1 cellular context compared by ENCODE assay signal in the genomic region with DNA sequence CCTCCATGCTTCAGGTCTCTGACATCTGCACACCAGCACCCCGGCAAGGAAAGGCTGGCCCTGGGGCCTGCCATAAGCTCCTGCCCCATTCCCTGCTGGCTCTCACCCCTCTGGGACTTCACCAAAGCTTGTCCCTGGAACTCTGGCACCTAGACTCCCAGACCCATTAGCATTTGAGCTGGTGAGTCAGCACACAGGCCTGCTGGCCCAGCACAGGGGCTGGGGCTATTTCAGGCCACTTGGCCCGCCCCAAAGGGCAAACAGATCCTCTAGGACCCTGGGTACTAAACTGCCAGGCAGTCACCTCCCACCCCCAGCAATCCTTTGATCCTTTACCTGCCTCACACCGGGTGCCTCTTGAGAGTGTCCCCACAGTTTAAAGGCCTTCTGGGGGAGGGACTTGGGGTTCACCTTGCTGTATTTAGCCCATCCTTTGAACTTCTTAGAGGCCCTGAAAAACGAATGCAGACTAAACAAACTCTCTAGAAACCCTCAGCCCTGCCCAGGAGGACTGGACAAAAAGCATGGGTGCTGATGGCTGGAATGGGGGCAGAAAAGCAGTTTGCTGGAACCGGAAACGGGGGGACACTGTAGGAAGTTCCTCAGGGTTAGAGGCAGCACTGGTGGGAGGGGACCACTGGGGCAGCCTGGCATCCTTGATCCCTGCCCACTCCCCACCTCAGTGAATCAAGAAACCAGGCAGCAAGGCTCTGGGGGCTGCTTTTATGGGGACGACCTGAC.
TF ChIP-seq lines count a peak whose summit lies in the region.

No MANE protein-coding gene starts in this region.

TF ChIP-seq in HepG2, 621 proteins besides CTCF, POLR2A, EP300 and RAD21 (continues in another document):
- TF ChIP-seq ZNF354B (CRISPR knock-in tag; IDR thresholded peaks at IDR 0.05) (no peak), ZNF331 (CRISPR knock-in tag; IDR thresholded peaks at IDR 0.05) (peak; percentile 30; the same call in 1 of the 2 replicates), MED8 (CRISPR knock-in tag; IDR thresholded peaks at IDR 0.05; ENCODE audit: insufficient replicate concordance) (no peak), ZNF567 (CRISPR knock-in tag; IDR thresholded peaks at IDR 0.05; ENCODE audit: borderline replicate concordance) (no peak), CCAR2 (optimal IDR thresholded peaks at IDR 0.05; ENCODE audit: low read depth, low read length) (no peak), TCF7L2 (IDR thresholded peaks at IDR 0.05; ENCODE audit: low read depth, low read length) (0 out of 2 replicates have a peak, but pooled peaks have one; percentile 42), SRY (CRISPR knock-in tag; IDR thresholded peaks at IDR 0.05) (no peak), CREM (IDR thresholded peaks at IDR 0.05) (peak; percentile 53; the same call in 1 of the 2 replicates), CREM (CRISPR knock-in tag; IDR thresholded peaks at IDR 0.05) (no peak), RBM22 (optimal IDR thresholded peaks at IDR 0.05; ENCODE audit: low read length) (peak; percentile 26), ELF4 (CRISPR knock-in tag; IDR thresholded peaks at IDR 0.05; ENCODE audit: borderline replicate concordance) (no peak), ZNF749 (CRISPR knock-in tag; IDR thresholded peaks at IDR 0.05; ENCODE audit: borderline replicate concordance) (no peak), HHEX (CRISPR knock-in tag; IDR thresholded peaks at IDR 0.05) (no peak), KDM2A (CRISPR knock-in tag; IDR thresholded peaks at IDR 0.05; ENCODE audit: borderline replicate concordance, low read depth) (peak; percentile 69), ZNF720 (CRISPR knock-in tag; IDR thresholded peaks at IDR 0.05) (no peak), JUN (CRISPR knock-in tag; IDR thresholded peaks at IDR 0.05) (peak; percentile 38; the same call in 1 of the 2 replicates), MTA1 (CRISPR knock-in tag; IDR thresholded peaks at IDR 0.05; ENCODE audit: borderline replicate concordance) (peak; percentile 57; the same call in 1 of the 2 replicates), ZNF550 (CRISPR knock-in tag; IDR thresholded peaks at IDR 0.05; ENCODE audit: borderline replicate concordance) (no peak), SKI (IDR thresholded peaks at IDR 0.05; ENCODE audit: partially characterized antibody) (peak; percentile 57), DPF2 (CRISPR knock-in tag; IDR thresholded peaks at IDR 0.05; ENCODE audit: borderline replicate concordance, low read depth) (peak; percentile 34; the same call in 1 of the 2 replicates), ZNF317 (CRISPR knock-in tag; IDR thresholded peaks at IDR 0.05) (no peak), ZSCAN20 (CRISPR knock-in tag; IDR thresholded peaks at IDR 0.05; ENCODE audit: borderline replicate concordance) (no peak), RAD51 (IDR thresholded peaks at IDR 0.05; ENCODE audit: borderline replicate concordance) (no peak), AGO1 (IDR thresholded peaks at IDR 0.05; ENCODE audit: low read depth, low read length, poor library complexity, severe bottlenecking) (no peak), RELA (CRISPR knock-in tag; IDR thresholded peaks at IDR 0.05) (no peak), ZNF558 (CRISPR knock-in tag; IDR thresholded peaks at IDR 0.05; ENCODE audit: borderline replicate concordance) (no peak), ZNF724P (CRISPR knock-in tag; IDR thresholded peaks at IDR 0.05; ENCODE audit: borderline replicate concordance) (no peak), KLF6 (CRISPR knock-in tag; IDR thresholded peaks at IDR 0.05) (0 out of 2 replicates have a peak, but pooled peaks have one; percentile 20), MAFK (conservative IDR thresholded peaks at IDR 0.05 in 1 of 2, IDR thresholded peaks at IDR 0.05 in 1 of 2; ENCODE audit: low read length in 2 of 2) (peak; percentile 27 to 69; a peak in 3 of 4 replicates), SAP130 (CRISPR knock-in tag; IDR thresholded peaks at IDR 0.05; ENCODE audit: low read depth) (peak; percentile 56), SOX13 (IDR thresholded peaks at IDR 0.05) (no peak), SOX13 (CRISPR knock-in tag; conservative IDR thresholded peaks at IDR 0.05 in 1 of 2, IDR thresholded peaks at IDR 0.05 in 1 of 2) (peak in 1 of 2 experiments; percentile 29; a peak in 1 of 4 replicates), STAG1 (CRISPR knock-in tag; IDR thresholded peaks at IDR 0.05) (no peak), DNMT3B (CRISPR knock-in tag; conservative IDR thresholded peaks at IDR 0.05) (peak; percentile 61; the same call in 1 of the 2 replicates), PHF20 (CRISPR knock-in tag; IDR thresholded peaks at IDR 0.05) (no peak)
- TF ChIP-seq, protein P1, sequence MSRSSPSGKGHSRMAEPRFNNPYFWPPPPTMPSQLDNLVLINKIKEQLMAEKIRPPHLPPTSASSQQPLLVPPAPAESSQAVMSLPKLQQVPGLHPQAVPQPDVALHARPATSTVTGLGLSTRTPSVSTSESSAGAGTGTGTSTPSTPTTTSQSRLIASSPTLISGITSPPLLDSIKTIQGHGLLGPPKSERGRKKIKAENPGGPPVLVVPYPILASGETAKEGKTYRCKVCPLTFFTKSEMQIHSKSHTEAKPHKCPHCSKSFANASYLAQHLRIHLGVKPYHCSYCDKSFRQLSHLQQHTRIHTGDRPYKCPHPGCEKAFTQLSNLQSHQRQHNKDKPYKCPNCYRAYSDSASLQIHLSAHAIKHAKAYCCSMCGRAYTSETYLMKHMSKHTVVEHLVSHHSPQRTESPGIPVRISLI (CRISPR knock-in tag; IDR thresholded peaks at IDR 0.05; ENCODE audit: borderline replicate concordance), result peak; percentile 24; the same call in 1 of the 2 replicates
- TF ChIP-seq, protein P2, sequence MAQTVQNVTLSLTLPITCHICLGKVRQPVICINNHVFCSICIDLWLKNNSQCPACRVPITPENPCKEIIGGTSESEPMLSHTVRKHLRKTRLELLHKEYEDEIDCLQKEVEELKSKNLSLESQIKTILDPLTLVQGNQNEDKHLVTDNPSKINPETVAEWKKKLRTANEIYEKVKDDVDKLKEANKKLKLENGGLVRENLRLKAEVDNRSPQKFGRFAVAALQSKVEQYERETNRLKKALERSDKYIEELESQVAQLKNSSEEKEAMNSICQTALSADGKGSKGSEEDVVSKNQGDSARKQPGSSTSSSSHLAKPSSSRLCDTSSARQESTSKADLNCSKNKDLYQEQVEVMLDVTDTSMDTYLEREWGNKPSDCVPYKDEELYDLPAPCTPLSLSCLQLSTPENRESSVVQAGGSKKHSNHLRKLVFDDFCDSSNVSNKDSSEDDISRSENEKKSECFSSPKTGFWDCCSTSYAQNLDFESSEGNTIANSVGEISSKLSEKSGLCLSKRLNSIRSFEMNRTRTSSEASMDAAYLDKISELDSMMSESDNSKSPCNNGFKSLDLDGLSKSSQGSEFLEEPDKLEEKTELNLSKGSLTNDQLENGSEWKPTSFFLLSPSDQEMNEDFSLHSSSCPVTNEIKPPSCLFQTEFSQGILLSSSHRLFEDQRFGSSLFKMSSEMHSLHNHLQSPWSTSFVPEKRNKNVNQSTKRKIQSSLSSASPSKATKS (CRISPR knock-in tag; IDR thresholded peaks at IDR 0.05), result no peak
- TF ChIP-seq, protein P3, sequence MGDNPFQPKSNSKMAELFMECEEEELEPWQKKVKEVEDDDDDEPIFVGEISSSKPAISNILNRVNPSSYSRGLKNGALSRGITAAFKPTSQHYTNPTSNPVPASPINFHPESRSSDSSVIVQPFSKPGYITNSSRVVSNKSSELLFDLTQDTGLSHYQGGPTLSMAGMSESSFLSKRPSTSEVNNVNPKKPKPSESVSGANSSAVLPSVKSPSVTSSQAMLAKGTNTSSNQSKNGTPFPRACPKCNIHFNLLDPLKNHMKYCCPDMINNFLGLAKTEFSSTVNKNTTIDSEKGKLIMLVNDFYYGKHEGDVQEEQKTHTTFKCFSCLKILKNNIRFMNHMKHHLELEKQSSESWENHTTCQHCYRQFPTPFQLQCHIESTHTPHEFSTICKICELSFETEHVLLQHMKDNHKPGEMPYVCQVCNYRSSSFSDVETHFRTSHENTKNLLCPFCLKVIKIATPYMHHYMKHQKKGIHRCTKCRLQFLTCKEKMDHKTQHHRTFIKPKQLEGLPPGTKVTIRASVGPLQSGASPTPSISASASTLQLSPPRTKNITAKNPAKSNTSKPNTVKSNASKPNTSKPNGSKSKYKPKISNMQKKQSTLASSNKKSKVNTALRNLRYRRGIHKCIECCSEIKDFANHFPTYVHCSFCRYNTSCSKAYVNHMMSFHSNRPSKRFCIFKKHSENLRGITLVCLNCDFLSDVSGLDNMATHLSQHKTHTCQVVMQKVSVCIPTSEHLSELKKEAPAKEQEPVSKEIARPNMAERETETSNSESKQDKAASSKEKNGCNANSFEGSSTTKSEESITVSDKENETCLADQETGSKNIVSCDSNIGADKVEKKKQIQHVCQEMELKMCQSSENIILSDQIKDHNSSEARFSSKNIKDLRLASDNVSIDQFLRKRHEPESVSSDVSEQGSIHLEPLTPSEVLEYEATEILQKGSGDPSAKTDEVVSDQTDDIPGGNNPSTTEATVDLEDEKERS (CRISPR knock-in tag; IDR thresholded peaks at IDR 0.05), result no peak
- TF ChIP-seq, protein P4, sequence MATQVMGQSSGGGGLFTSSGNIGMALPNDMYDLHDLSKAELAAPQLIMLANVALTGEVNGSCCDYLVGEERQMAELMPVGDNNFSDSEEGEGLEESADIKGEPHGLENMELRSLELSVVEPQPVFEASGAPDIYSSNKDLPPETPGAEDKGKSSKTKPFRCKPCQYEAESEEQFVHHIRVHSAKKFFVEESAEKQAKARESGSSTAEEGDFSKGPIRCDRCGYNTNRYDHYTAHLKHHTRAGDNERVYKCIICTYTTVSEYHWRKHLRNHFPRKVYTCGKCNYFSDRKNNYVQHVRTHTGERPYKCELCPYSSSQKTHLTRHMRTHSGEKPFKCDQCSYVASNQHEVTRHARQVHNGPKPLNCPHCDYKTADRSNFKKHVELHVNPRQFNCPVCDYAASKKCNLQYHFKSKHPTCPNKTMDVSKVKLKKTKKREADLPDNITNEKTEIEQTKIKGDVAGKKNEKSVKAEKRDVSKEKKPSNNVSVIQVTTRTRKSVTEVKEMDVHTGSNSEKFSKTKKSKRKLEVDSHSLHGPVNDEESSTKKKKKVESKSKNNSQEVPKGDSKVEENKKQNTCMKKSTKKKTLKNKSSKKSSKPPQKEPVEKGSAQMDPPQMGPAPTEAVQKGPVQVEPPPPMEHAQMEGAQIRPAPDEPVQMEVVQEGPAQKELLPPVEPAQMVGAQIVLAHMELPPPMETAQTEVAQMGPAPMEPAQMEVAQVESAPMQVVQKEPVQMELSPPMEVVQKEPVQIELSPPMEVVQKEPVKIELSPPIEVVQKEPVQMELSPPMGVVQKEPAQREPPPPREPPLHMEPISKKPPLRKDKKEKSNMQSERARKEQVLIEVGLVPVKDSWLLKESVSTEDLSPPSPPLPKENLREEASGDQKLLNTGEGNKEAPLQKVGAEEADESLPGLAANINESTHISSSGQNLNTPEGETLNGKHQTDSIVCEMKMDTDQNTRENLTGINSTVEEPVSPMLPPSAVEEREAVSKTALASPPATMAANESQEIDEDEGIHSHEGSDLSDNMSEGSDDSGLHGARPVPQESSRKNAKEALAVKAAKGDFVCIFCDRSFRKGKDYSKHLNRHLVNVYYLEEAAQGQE (IDR thresholded peaks at IDR 0.05; ENCODE audit: borderline replicate concordance in 1 of 2, low read depth in 1 of 2, low read length in 2 of 2), result no peak
- TF ChIP-seq, protein P5, sequence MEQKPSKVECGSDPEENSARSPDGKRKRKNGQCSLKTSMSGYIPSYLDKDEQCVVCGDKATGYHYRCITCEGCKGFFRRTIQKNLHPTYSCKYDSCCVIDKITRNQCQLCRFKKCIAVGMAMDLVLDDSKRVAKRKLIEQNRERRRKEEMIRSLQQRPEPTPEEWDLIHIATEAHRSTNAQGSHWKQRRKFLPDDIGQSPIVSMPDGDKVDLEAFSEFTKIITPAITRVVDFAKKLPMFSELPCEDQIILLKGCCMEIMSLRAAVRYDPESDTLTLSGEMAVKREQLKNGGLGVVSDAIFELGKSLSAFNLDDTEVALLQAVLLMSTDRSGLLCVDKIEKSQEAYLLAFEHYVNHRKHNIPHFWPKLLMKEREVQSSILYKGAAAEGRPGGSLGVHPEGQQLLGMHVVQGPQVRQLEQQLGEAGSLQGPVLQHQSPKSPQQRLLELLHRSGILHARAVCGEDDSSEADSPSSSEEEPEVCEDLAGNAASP (CRISPR knock-in tag; IDR thresholded peaks at IDR 0.05; ENCODE audit: borderline replicate concordance), result peak; percentile 95
- TF ChIP-seq, protein P6, sequence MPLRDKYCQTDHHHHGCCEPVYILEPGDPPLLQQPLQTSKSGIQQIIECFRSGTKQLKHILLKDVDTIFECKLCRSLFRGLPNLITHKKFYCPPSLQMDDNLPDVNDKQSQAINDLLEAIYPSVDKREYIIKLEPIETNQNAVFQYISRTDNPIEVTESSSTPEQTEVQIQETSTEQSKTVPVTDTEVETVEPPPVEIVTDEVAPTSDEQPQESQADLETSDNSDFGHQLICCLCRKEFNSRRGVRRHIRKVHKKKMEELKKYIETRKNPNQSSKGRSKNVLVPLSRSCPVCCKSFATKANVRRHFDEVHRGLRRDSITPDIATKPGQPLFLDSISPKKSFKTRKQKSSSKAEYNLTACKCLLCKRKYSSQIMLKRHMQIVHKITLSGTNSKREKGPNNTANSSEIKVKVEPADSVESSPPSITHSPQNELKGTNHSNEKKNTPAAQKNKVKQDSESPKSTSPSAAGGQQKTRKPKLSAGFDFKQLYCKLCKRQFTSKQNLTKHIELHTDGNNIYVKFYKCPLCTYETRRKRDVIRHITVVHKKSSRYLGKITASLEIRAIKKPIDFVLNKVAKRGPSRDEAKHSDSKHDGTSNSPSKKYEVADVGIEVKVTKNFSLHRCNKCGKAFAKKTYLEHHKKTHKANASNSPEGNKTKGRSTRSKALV (CRISPR knock-in tag; IDR thresholded peaks at IDR 0.05), result 0 out of 2 replicates have a peak, but pooled peaks have one; percentile 63
- TF ChIP-seq, protein P7, sequence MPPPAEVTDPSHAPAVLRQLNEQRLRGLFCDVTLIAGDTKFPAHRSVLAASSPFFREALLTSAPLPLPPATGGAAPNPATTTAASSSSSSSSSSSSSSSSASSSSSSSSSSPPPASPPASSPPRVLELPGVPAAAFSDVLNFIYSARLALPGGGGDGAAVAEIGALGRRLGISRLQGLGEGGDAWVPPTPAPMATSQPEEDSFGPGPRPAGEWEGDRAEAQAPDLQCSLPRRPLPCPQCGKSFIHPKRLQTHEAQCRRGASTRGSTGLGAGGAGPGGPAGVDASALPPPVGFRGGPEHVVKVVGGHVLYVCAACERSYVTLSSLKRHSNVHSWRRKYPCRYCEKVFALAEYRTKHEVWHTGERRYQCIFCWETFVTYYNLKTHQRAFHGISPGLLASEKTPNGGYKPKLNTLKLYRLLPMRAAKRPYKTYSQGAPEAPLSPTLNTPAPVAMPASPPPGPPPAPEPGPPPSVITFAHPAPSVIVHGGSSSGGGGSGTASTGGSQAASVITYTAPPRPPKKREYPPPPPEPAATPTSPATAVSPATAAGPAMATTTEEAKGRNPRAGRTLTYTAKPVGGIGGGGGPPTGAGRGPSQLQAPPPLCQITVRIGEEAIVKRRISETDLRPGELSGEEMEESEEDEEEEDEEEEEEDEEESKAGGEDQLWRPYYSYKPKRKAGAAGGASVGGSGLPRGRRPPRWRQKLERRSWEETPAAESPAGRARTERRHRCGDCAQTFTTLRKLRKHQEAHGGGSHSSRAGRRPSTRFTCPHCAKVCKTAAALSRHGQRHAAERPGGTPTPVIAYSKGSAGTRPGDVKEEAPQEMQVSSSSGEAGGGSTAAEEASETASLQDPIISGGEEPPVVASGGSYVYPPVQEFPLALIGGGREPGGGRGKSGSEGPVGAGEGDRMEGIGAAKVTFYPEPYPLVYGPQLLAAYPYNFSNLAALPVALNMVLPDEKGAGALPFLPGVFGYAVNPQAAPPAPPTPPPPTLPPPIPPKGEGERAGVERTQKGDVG (CRISPR knock-in tag; IDR thresholded peaks at IDR 0.05; ENCODE audit: borderline replicate concordance), result no peak
